1 cellular context compared by ENCODE assay signal in genomic region chr6:155444120-155444917, GRCh38.
TF ChIP-seq lines count a peak whose summit lies in the region.

No MANE protein-coding gene starts in this region.

TF ChIP-seq in HepG2, 621 proteins besides CTCF, POLR2A, EP300 and RAD21 (continued from another document and continues in another):
- TF ChIP-seq HBP1 (CRISPR knock-in tag; IDR thresholded peaks at IDR 0.05; ENCODE audit: low read depth) (no peak), ZEB1 (IDR thresholded peaks at IDR 0.05; ENCODE audit: insufficient replicate concordance, low read depth) (peak; percentile 78), CC2D1A (CRISPR knock-in tag; IDR thresholded peaks at IDR 0.05) (no peak; the same call in 1 of the 2 replicates), SALL2 (CRISPR knock-in tag; IDR thresholded peaks at IDR 0.05) (0 out of 2 replicates have a peak, but pooled peaks have one; percentile 40), RFX3 (CRISPR knock-in tag; IDR thresholded peaks at IDR 0.05) (no peak), ZNF577 (CRISPR knock-in tag; IDR thresholded peaks at IDR 0.05; ENCODE audit: borderline replicate concordance, low read depth) (no peak), PCBP1 (IDR thresholded peaks at IDR 0.05; ENCODE audit: borderline replicate concordance, low read depth, low read length) (no peak), ZNF737 (CRISPR knock-in tag; IDR thresholded peaks at IDR 0.05; ENCODE audit: borderline replicate concordance) (no peak), NRL (CRISPR knock-in tag; IDR thresholded peaks at IDR 0.05; ENCODE audit: borderline replicate concordance) (no peak), ZNF841 (CRISPR knock-in tag; IDR thresholded peaks at IDR 0.05; ENCODE audit: borderline replicate concordance) (no peak), RELA (CRISPR knock-in tag; IDR thresholded peaks at IDR 0.05) (peak; percentile 87), TAF15 (IDR thresholded peaks at IDR 0.05; ENCODE audit: low read depth, low read length, poor library complexity, severe bottlenecking) (no peak), MYNN (CRISPR knock-in tag; IDR thresholded peaks at IDR 0.05; ENCODE audit: low read depth) (no peak), ZNF556 (CRISPR knock-in tag; IDR thresholded peaks at IDR 0.05; ENCODE audit: borderline replicate concordance) (peak; percentile 84; the same call in 1 of the 2 replicates), KLF11 (CRISPR knock-in tag; IDR thresholded peaks at IDR 0.05) (0 out of 2 replicates have a peak, but pooled peaks have one; percentile 46), E2F1 (CRISPR knock-in tag; IDR thresholded peaks at IDR 0.05) (no peak), ELF1 (CRISPR knock-in tag; IDR thresholded peaks at IDR 0.05) (peak; percentile 44; the same call in 1 of the 2 replicates), ATM (IDR thresholded peaks at IDR 0.05; ENCODE audit: borderline replicate concordance) (no peak), HNRNPL (IDR thresholded peaks at IDR 0.05; ENCODE audit: low read depth, low read length) (no peak), ZNF724P (CRISPR knock-in tag; IDR thresholded peaks at IDR 0.05; ENCODE audit: borderline replicate concordance) (no peak), EHMT2 (IDR thresholded peaks at IDR 0.05; ENCODE audit: borderline replicate concordance, low read depth, low read length) (peak; percentile 54; the same call in 1 of the 2 replicates), PRPF4 (IDR thresholded peaks at IDR 0.05; ENCODE audit: low read depth, low read length, poor library complexity, severe bottlenecking) (peak; percentile 40), PPARG (CRISPR knock-in tag; conservative IDR thresholded peaks at IDR 0.05) (peak; percentile 86), MBNL3 (CRISPR knock-in tag; conservative IDR thresholded peaks at IDR 0.05) (no peak), POGZ (CRISPR knock-in tag; IDR thresholded peaks at IDR 0.05) (peak; percentile 78), ZSCAN31 (CRISPR knock-in tag; IDR thresholded peaks at IDR 0.05; ENCODE audit: low read depth) (peak; percentile 51; the same call in 1 of the 2 replicates), USF2 (IDR thresholded peaks at IDR 0.05; ENCODE audit: low read depth, low read length) (no peak), USF2 (CRISPR knock-in tag; IDR thresholded peaks at IDR 0.05; ENCODE audit: borderline replicate concordance) (no peak), ZHX2 (IDR thresholded peaks at IDR 0.05; ENCODE audit: low read depth) (peak; percentile 68), ZHX2 (CRISPR knock-in tag; IDR thresholded peaks at IDR 0.05; ENCODE audit: borderline replicate concordance) (no peak), PITX1 (CRISPR knock-in tag; IDR thresholded peaks at IDR 0.05) (peak; percentile 91), NFATC3 (CRISPR knock-in tag; IDR thresholded peaks at IDR 0.05) (0 out of 2 replicates have a peak, but pooled peaks have one; percentile 39), RCOR2 (CRISPR knock-in tag; IDR thresholded peaks at IDR 0.05) (peak; percentile 97), ZBTB8A (CRISPR knock-in tag; IDR thresholded peaks at IDR 0.05; ENCODE audit: borderline replicate concordance, low read depth) (no peak), ZNF83 (CRISPR knock-in tag; IDR thresholded peaks at IDR 0.05; ENCODE audit: borderline replicate concordance) (no peak), ZNF562 (CRISPR knock-in tag; IDR thresholded peaks at IDR 0.05; ENCODE audit: borderline replicate concordance) (no peak), KDM6A (CRISPR knock-in tag; IDR thresholded peaks at IDR 0.05; ENCODE audit: low read depth) (no peak), FIP1L1 (IDR thresholded peaks at IDR 0.05; ENCODE audit: borderline replicate concordance, insufficient read depth, low read depth, low read length) (no peak), ZNF710 (CRISPR knock-in tag; IDR thresholded peaks at IDR 0.05; ENCODE audit: borderline replicate concordance) (peak; percentile 89; the same call in 1 of the 2 replicates), HOXA3 (CRISPR knock-in tag; IDR thresholded peaks at IDR 0.05) (peak; percentile 79), NKX3-1 (CRISPR knock-in tag; IDR thresholded peaks at IDR 0.05) (peak; percentile 30; the same call in 1 of the 2 replicates), ZNF10 (CRISPR knock-in tag; IDR thresholded peaks at IDR 0.05; ENCODE audit: borderline replicate concordance, low read depth) (no peak), SMAD3 (CRISPR knock-in tag; IDR thresholded peaks at IDR 0.05) (peak; percentile 95; the same call in 1 of the 2 replicates), ZNF775 (CRISPR knock-in tag; IDR thresholded peaks at IDR 0.05; ENCODE audit: borderline replicate concordance) (peak; percentile 60; the same call in 1 of the 2 replicates), CAMTA2 (CRISPR knock-in tag; IDR thresholded peaks at IDR 0.05; ENCODE audit: borderline replicate concordance) (no peak), SP140L (CRISPR knock-in tag; IDR thresholded peaks at IDR 0.05; ENCODE audit: borderline replicate concordance) (0 out of 2 replicates have a peak, but pooled peaks have one; percentile 22), ZNF569 (CRISPR knock-in tag; IDR thresholded peaks at IDR 0.05; ENCODE audit: borderline replicate concordance) (no peak), ZNF674 (CRISPR knock-in tag; IDR thresholded peaks at IDR 0.05; ENCODE audit: low read depth) (no peak), ZNF451 (CRISPR knock-in tag; IDR thresholded peaks at IDR 0.05) (no peak), ELF3 (CRISPR knock-in tag; IDR thresholded peaks at IDR 0.05) (peak; percentile 85), KLF9 (CRISPR knock-in tag; IDR thresholded peaks at IDR 0.05; ENCODE audit: low read depth) (0 out of 2 replicates have a peak, but pooled peaks have one; percentile 32), ARID2 (CRISPR knock-in tag; IDR thresholded peaks at IDR 0.05; ENCODE audit: borderline replicate concordance) (no peak), ZFP82 (CRISPR knock-in tag; IDR thresholded peaks at IDR 0.05; ENCODE audit: borderline replicate concordance) (no peak), RBFOX2 (IDR thresholded peaks at IDR 0.05; ENCODE audit: low read depth, low read length) (peak; percentile 73), PHF8 (CRISPR knock-in tag; IDR thresholded peaks at IDR 0.05) (no peak), ZKSCAN5 (CRISPR knock-in tag; IDR thresholded peaks at IDR 0.05) (no peak), BORCS8-MEF2B (CRISPR knock-in tag; IDR thresholded peaks at IDR 0.05) (no peak), UBTF (CRISPR knock-in tag; IDR thresholded peaks at IDR 0.05) (no peak), KMT2A (CRISPR knock-in tag; IDR thresholded peaks at IDR 0.05) (peak; percentile 50; the same call in 1 of the 2 replicates), ZNF260 (CRISPR knock-in tag; IDR thresholded peaks at IDR 0.05; ENCODE audit: borderline replicate concordance, low read depth) (no peak), ZNF580 (CRISPR knock-in tag; IDR thresholded peaks at IDR 0.05; ENCODE audit: borderline replicate concordance, low read depth) (peak; percentile 73; the same call in 1 of the 2 replicates)
